In genomic region chr11:65918211-65919150, GRCh38 we compare ENCODE assay signal across 8 cellular contexts. TPM values are rescaled to one million over a fixed set of nuclear protein-coding genes. Genes with fewer than 3 reads are reported as not detected.
DNase-seq lines count a peak whose midpoint lies in the region; ATAC-seq and TF ChIP-seq lines count a peak whose summit lies in the region.

Gene C11orf68 (minus strand): TSS chr11:65919062. CDS start chr11:65919031, 31 bp downstream.

- peak within 1 kb of the TSS; percentile 96 for H3K4me3 ChIP-seq in CD8-positive, alpha-beta memory T cell (ENCODE audit: low read length)
- peak within 1 kb of the TSS; percentile 85 for H3K4me3 ChIP-seq in fibroblast of mammary gland (ENCODE audit: control insufficient read depth, low read depth, low read length)

- peaks cover 27 to 63% (median 36%) of the 10 kb centered on the region in 3 donors for H3K4me1 Mint-ChIP-seq in CD8-positive, alpha-beta memory T cell
- peaks cover 29% of the 10 kb centered on the region for H3K4me1 Mint-ChIP-seq in T-helper 17 cell
- H3K4me1 Mint-ChIP-seq in neural crest cell: peaks cover 29% of the 10 kb centered on the region

- H3K9me3 Mint-ChIP-seq in CD8-positive, alpha-beta memory T cell: no peaks in the 10 kb centered on the region
- H3K9me3 Mint-ChIP-seq in neural crest cell: no peaks in the 10 kb centered on the region

- peak within 1 kb of the TSS; percentile 82 for H3K27ac ChIP-seq in CD8-positive, alpha-beta memory T cell (ENCODE audit: low read depth, low read length)

- peak within 1 kb of the TSS; percentile 86 to 98 (median 91) for H3K27ac Mint-ChIP-seq in CD8-positive, alpha-beta memory T cell
- H3K27ac Mint-ChIP-seq in T-helper 17 cell (peak within 1 kb of the TSS; percentile 86), neural crest cell (ENCODE audit: unreplicated experiment) (no peak within 1 kb of the TSS)

- TF ChIP-seq POLR2A in GM19099 (IDR thresholded peaks at IDR 0.05; ENCODE audit: extremely low read depth, insufficient read length, low read depth): peak; percentile 82

- H3K4me3 Mint-ChIP-seq in CD8-positive, alpha-beta memory T cell: peak within 1 kb of the TSS; percentile 88 to 98 (median 93)
- H3K4me3 Mint-ChIP-seq in T-helper 17 cell: peak within 1 kb of the TSS; percentile 94
- H3K4me3 Mint-ChIP-seq in neural crest cell: peak within 1 kb of the TSS; percentile 89

- H3K27me3 ChIP-seq in CD8-positive, alpha-beta memory T cell (ENCODE audit: insufficient read depth, low read length, poor library complexity, severe bottlenecking): no peaks in the 10 kb centered on the region

- peaks cover 15% of the 10 kb centered on the region for H3K36me3 ChIP-seq in CD8-positive, alpha-beta memory T cell (ENCODE audit: insufficient read depth, low read length)

- TF ChIP-seq CTCF in fibroblast of mammary gland (conservative IDR thresholded peaks at IDR 0.05; ENCODE audit: control insufficient read depth, insufficient read depth, low read depth, low read length) (no peak), neural crest cell (conservative IDR thresholded peaks at IDR 0.05) (no peak)

- ATAC-seq in HG03175 (IDR thresholded peaks at IDR 0.05; ENCODE audit: unreplicated experiment) (peak; percentile 69), T-helper 17 cell (peak; percentile 79)

- H3K27me3 Mint-ChIP-seq in CD8-positive, alpha-beta memory T cell: peaks cover 0 to 3% of the 10 kb centered on the region in 2 donors
- H3K27me3 Mint-ChIP-seq in T-helper 17 cell (no peaks in the 10 kb centered on the region), neural crest cell (ENCODE audit: low read depth) (no peaks in the 10 kb centered on the region)

- CTCF ChIA-PET in CD8-positive, alpha-beta memory T cell (lab: Charles Lee): interaction anchor here (0.6 to 2.5 kb wide), 7 partner anchors 10 to 59 kb away, joined by 3 to 33 read pairs (median 4); partner anchors contain the start of genes CCDC85B, FIBP and MUS81

- DNase-seq in CD8-positive, alpha-beta memory T cell: peak in 1 of 5 donors; percentile 56
- DNase-seq in T-helper 17 cell (peak in 1 of 3 donors; percentile 28), fibroblast of mammary gland (ENCODE audit: low read depth) (no peak), neural crest cell (ENCODE audit: low read depth, low spot score) (no peak)
- DNase-seq in stimulated activated CD4-positive, alpha-beta T cell treated with anti-CD3 and anti-CD28 coated beads, Interleukin-2, amount 100 ng/mL, for 48 hours: no peak
- no peak for DNase-seq in activated CD8-positive, alpha-beta memory T cell treated with anti-CD3 and anti-CD28 coated beads, Interleukin-2, amount 50 U/mL, for 4 hours

- H3K9me3 ChIP-seq in CD8-positive, alpha-beta memory T cell (ENCODE audit: low read length): no peaks in the 10 kb centered on the region
- no peaks in the 10 kb centered on the region for H3K9me3 ChIP-seq in T-helper 17 cell (ENCODE audit: control insufficient read depth, low read length, poor library complexity, severe bottlenecking)

- POLR2A ChIA-PET in CD8-positive, alpha-beta memory T cell (lab: Charles Lee): interaction anchor here (0.5 to 2.3 kb wide), 9 partner anchors 18 to 1929 kb away, joined by 3 to 30 read pairs (median 3); partner anchors contain the start of genes CCDC85B, FIBP and FOSL1

- H3K36me3 Mint-ChIP-seq in CD8-positive, alpha-beta memory T cell: peaks cover 4 to 46% (median 6%) of the 10 kb centered on the region in 3 donors
- H3K36me3 Mint-ChIP-seq in T-helper 17 cell (ENCODE audit: low read depth) (no peaks in the 10 kb centered on the region), neural crest cell (ENCODE audit: low read depth) (peaks cover 4% of the 10 kb centered on the region)

- H3K4me1 ChIP-seq in CD8-positive, alpha-beta memory T cell (ENCODE audit: insufficient read depth, low read length): peaks cover 38% of the 10 kb centered on the region

RNA-seq across cellular contexts. Expression of gene C11orf68, which starts in this region (rescaled TPM):
- 10 to 100 TPM; 18.7 to 21.4 TPM for total RNA-seq in CD8-positive, alpha-beta memory T cell
- polyA plus RNA-seq in CD8-positive, alpha-beta memory T cell: 70.3 TPM
- total RNA-seq in T-helper 17 cell (10 to 100 TPM; 14.1 to 18.1 TPM), neural crest cell (25.7 and 27.2 TPM in 2 replicates)
